1 cellular context compared by ENCODE assay signal in genomic region chr21:38075833-38076567, GRCh38.
TF ChIP-seq lines count a peak whose summit lies in the region.

No MANE protein-coding gene starts in this region.

TF ChIP-seq in K562, 482 proteins besides CTCF, POLR2A, EP300 and RAD21 (continued from another document):
- TF ChIP-seq GATAD2B (IDR thresholded peaks at IDR 0.05; ENCODE audit: borderline replicate concordance) = no peak
- TF ChIP-seq CBX5 (IDR thresholded peaks at IDR 0.05; ENCODE audit: borderline replicate concordance, low read depth) = no peak
- no peak for TF ChIP-seq HDAC6 (IDR thresholded peaks at IDR 0.05; ENCODE audit: low read depth, low read length)
- no peak for TF ChIP-seq TCF7L2 (IDR thresholded peaks at IDR 0.05; ENCODE audit: low read depth, low read length)
- no peak for TF ChIP-seq CHAMP1 (IDR thresholded peaks at IDR 0.05)
- peak; percentile 35 for TF ChIP-seq ARHGAP35 (IDR thresholded peaks at IDR 0.05; ENCODE audit: partially characterized antibody)
- TF ChIP-seq SIRT6 (IDR thresholded peaks at IDR 0.05; ENCODE audit: low read depth, low read length) = no peak
- no peak for TF ChIP-seq NR2C2 (CRISPR knock-in tag; IDR thresholded peaks at IDR 0.05)
- TF ChIP-seq NR2C2 (tag; IDR thresholded peaks at IDR 0.05) = no peak
- TF ChIP-seq HOMEZ (CRISPR knock-in tag; IDR thresholded peaks at IDR 0.05) = no peak
- no peak for TF ChIP-seq ARID3A (IDR thresholded peaks at IDR 0.05; ENCODE audit: borderline replicate concordance, low read depth, low read length)
- TF ChIP-seq ZNF785 (CRISPR knock-in tag; IDR thresholded peaks at IDR 0.05) = no peak
- TF ChIP-seq NFIX (CRISPR knock-in tag; IDR thresholded peaks at IDR 0.05; ENCODE audit: low read depth) = peak; percentile 87
- no peak for TF ChIP-seq ZBTB49 (CRISPR knock-in tag; IDR thresholded peaks at IDR 0.05; ENCODE audit: borderline replicate concordance)
- TF ChIP-seq POLR3A (IDR thresholded peaks at IDR 0.05; ENCODE audit: borderline replicate concordance, extremely low read depth, insufficient read depth, insufficient read length) = no peak
- TF ChIP-seq ZZZ3 (IDR thresholded peaks at IDR 0.05) = no peak
- no peak for TF ChIP-seq ELK1 (CRISPR knock-in tag; IDR thresholded peaks at IDR 0.05)
- TF ChIP-seq CSDE1 (IDR thresholded peaks at IDR 0.05) = peak in 1 of 2 experiments; percentile 77; a peak in 2 of 4 replicates
- TF ChIP-seq E2F4 (CRISPR knock-in tag; IDR thresholded peaks at IDR 0.05; ENCODE audit: low read depth) = no peak
- TF ChIP-seq BDP1 (IDR thresholded peaks at IDR 0.05; ENCODE audit: insufficient read depth, insufficient read length) = no peak
- TF ChIP-seq SMARCA5 (IDR thresholded peaks at IDR 0.05) = no peak
- TF ChIP-seq ZNF609 (CRISPR knock-in tag; IDR thresholded peaks at IDR 0.05; ENCODE audit: borderline replicate concordance) = no peak
- TF ChIP-seq ZNF644 (tag; IDR thresholded peaks at IDR 0.05; ENCODE audit: low read depth) = no peak
- TF ChIP-seq ZFP1 (CRISPR knock-in tag; IDR thresholded peaks at IDR 0.05) = no peak
- TF ChIP-seq ZBTB9 (CRISPR knock-in tag; IDR thresholded peaks at IDR 0.05) = no peak
- no peak for TF ChIP-seq FOXP1 (CRISPR knock-in tag; IDR thresholded peaks at IDR 0.05)
- TF ChIP-seq SUPT5H (IDR thresholded peaks at IDR 0.05) = no peak
- no peak for TF ChIP-seq ZMIZ1 (IDR thresholded peaks at IDR 0.05; ENCODE audit: low read depth in 2 of 2, low read length in 2 of 2)
